22 cellular contexts compared by ENCODE assay signal in the genomic region with DNA sequence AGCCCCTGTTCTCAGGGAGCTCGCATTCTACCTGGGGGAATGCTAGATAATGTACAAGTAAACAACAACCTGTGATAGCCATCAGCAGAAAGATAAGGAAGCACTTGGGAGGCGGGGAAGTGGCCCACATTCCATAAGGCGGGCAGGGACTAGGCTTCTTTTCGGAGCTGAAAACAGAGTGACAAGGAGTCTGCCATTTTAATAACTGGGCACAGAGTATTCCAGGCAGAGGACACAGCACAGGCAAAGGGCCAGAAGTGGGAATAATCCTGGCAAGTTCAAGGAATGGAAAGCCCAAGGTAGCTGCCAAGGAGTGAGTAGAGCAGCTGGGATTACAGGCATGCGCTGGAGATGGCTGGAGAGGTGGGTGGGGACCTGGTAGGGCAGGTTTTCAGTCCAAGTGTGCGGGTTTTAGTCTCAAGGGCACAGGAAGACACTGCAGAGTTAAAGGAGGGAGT. TPM values are rescaled to one million over a fixed set of nuclear protein-coding genes. Genes with fewer than 3 reads are reported as not detected.
DNase-seq lines count a peak whose midpoint lies in the region; ATAC-seq and TF ChIP-seq lines count a peak whose summit lies in the region.
"Had no signal": no experiment of that assay in that cellular context is flagged by ENCODE, and none has a peak within 500 bp of the region (broad histone marks: within the 10 kb centered on the region; RNA-seq: fewer than 3 reads in every experiment).

No MANE protein-coding gene starts in this region.

- no peak for ATAC-seq in PC-3
- no peak for ATAC-seq in HG02970 (IDR thresholded peaks at IDR 0.05; ENCODE audit: low FRiP score, unreplicated experiment)
- ATAC-seq in GM19463 (IDR thresholded peaks at IDR 0.05; ENCODE audit: unreplicated experiment) = no peak
- no peak for ATAC-seq in HG03175 (IDR thresholded peaks at IDR 0.05; ENCODE audit: unreplicated experiment)
- ATAC-seq: sciatic nerve had no signal

- no peak overlapping the region for H2AK5ac ChIP-seq in mesendoderm (ENCODE audit: low read length)

- no peak overlapping the region for H2BK120ac ChIP-seq in mesendoderm (ENCODE audit: low read depth, low read length)

- no peak overlapping the region for H4K5ac ChIP-seq in mesendoderm (ENCODE audit: low read length)

- no CpG with 5 or more reads among the region's 6 CpGs for WGBS in mesendoderm (ENCODE audit: extremely low coverage, insufficient coverage, low lambda C conversion rate)

- H3K23ac ChIP-seq in mesendoderm (ENCODE audit: low read length) = no peak overlapping the region

- peaks cover 13% of the 10 kb centered on the region for H3K9me3 ChIP-seq in BLaER1
- H3K9me3 ChIP-seq in PC-3 (ENCODE audit: low read length) = no peaks in the 10 kb centered on the region
- H3K9me3 ChIP-seq: transverse colon had no signal

- H2BK5ac ChIP-seq in mesendoderm (ENCODE audit: low read length) = peak overlapping the region; percentile 9

- H3K36me3 ChIP-seq in BLaER1 (0 out of 2 replicates have a peak, but pooled peaks cover 11% of the 10 kb centered on the region), PC-3 (ENCODE audit: low read depth, low read length) (no peaks in the 10 kb centered on the region; the same call in 1 of the 2 replicates), mesendoderm (ENCODE audit: control insufficient read depth, insufficient read depth, low read length) (no peaks in the 10 kb centered on the region)
- H3K36me3 ChIP-seq: transverse colon had no signal

- no peaks in the 10 kb centered on the region for H3K9me2 ChIP-seq in PC-3 (replicated peaks; ENCODE audit: low read length)

- peak overlapping the region; percentile 63 for H3K4ac ChIP-seq in mesendoderm (ENCODE audit: low read depth, low read length)

- no peak for TF ChIP-seq CTCF in PC-3 (conservative IDR thresholded peaks at IDR 0.05; ENCODE audit: low read depth, low read length)

- H4K20me1 ChIP-seq in BLaER1 = no peaks in the 10 kb centered on the region
- H4K20me1 ChIP-seq in PC-3 (ENCODE audit: low read length) = no peaks in the 10 kb centered on the region

- DNase-seq in PC-3 (peak; percentile 22), epithelial cell of prostate (ENCODE audit: low read depth, low spot score) (no peak), mesendoderm (peak; percentile 85), SIG-M5 (lab: John Stamatoyannopoulos, UW) (no peak)
- DNase-seq: activated CD4-positive, alpha-beta T cell treated with anti-CD3 and anti-CD28 coated beads, Interleukin-2, amount 50 U/mL, for 4 hours; activated CD4-positive, CD25-positive, alpha-beta regulatory T cell; activated naive CD8-positive, alpha-beta T cell treated with anti-CD3 and anti-CD28 coated beads, Interleukin-2, amount 10 ng/mL, durations not matched to agents 7 days and 5 days; COR-L47; DMS79 treated with DMSO at 0.1 percent for 48 hours; foreskin fibroblast; immature natural killer cell; NCI-H1105 treated with DMSO at 0.1 percent for 48 hours; NCI-H446 treated with DMSO at 0.1 percent for 48 hours; SHP77; stimulated activated CD4-positive, alpha-beta T cell treated with anti-CD3 and anti-CD28 coated beads, Interleukin-15, amount 100 ng/mL, for 24 hours; T-helper 9 cell; transverse colon had no signal

- peak overlapping the region; percentile 74 for H3K4me2 ChIP-seq in BLaER1
- no peak overlapping the region for H3K4me2 ChIP-seq in PC-3 (ENCODE audit: low read length)
- H3K4me2 ChIP-seq in mesendoderm (ENCODE audit: low read length) = no peak overlapping the region

- H3K4me1 ChIP-seq in BLaER1 = peaks cover 75% of the 10 kb centered on the region
- peaks cover 27% of the 10 kb centered on the region for H3K4me1 ChIP-seq in PC-3 (ENCODE audit: insufficient read depth, low read length)
- H3K4me1 ChIP-seq in mesendoderm (ENCODE audit: control insufficient read depth, low read depth, low read length) = peaks cover 17% of the 10 kb centered on the region
- H3K4me1 ChIP-seq: transverse colon had no signal

- H2BK15ac ChIP-seq in mesendoderm (replicated peaks; ENCODE audit: low read depth) = no peak overlapping the region

- H3K79me2 ChIP-seq in PC-3 (ENCODE audit: low read length) = no peaks in the 10 kb centered on the region
- H3K79me2 ChIP-seq in mesendoderm (ENCODE audit: control insufficient read depth, insufficient read depth, low read length) = no peaks in the 10 kb centered on the region

- no peak overlapping the region for H4K8ac ChIP-seq in mesendoderm (ENCODE audit: low read depth, low read length)

- no peak overlapping the region for H3K18ac ChIP-seq in mesendoderm (ENCODE audit: low read length)

- H3F3A ChIP-seq in PC-3 (ENCODE audit: low read length, unreplicated experiment) = no peaks in the 10 kb centered on the region

- H3K9ac ChIP-seq in BLaER1 (no peak overlapping the region), PC-3 (ENCODE audit: low read length) (no peak overlapping the region), mesendoderm (ENCODE audit: low read length) (no peak overlapping the region)

- no TSS peak for BruUV-seq in PC-3 (replicated peaks; lab: Mats Ljungman, UMichigan)

- peaks cover 2% of the 10 kb centered on the region for H3K79me1 ChIP-seq in mesendoderm (ENCODE audit: low read length)

- H3K56ac ChIP-seq in mesendoderm (ENCODE audit: low read length) = peak overlapping the region; percentile 54

- POLR2A ChIA-PET in PC-3 (lab: Charles Lee; ENCODE audit: unreplicated experiment) = no interaction called here

- intact Hi-C loops in PC-3 (cut with micrococcal nuclease) = no loop called here

- no peak overlapping the region for H2AFZ ChIP-seq in PC-3 (ENCODE audit: low read length)

- H3K27me3 ChIP-seq in BLaER1 (no peaks in the 10 kb centered on the region), PC-3 (ENCODE audit: low read length) (no peaks in the 10 kb centered on the region), mesendoderm (ENCODE audit: insufficient read depth, low read length, poor library complexity) (no peaks in the 10 kb centered on the region)
- H3K27me3 ChIP-seq: transverse colon had no signal

- no peak overlapping the region for H3K27ac ChIP-seq in BLaER1
- H3K27ac ChIP-seq in PC-3 (ENCODE audit: low read length) = no peak overlapping the region
- peak overlapping the region; percentile 84 for H3K27ac ChIP-seq in epithelial cell of prostate
- peak overlapping the region; percentile 61 for H3K27ac ChIP-seq in mesendoderm (ENCODE audit: low read depth, low read length)
- H3K27ac ChIP-seq: transverse colon had no signal

- no peak overlapping the region for H3K4me3 ChIP-seq in BLaER1
- no peak overlapping the region for H3K4me3 ChIP-seq in PC-3 (ENCODE audit: low read length)
- no peak overlapping the region for H3K4me3 ChIP-seq in mesendoderm (ENCODE audit: low read length)
- H3K4me3 ChIP-seq: transverse colon had no signal

- CTCF ChIA-PET in PC-3 (lab: Charles Lee) = no interaction called here

RNA-seq across cellular contexts. Expression of gene USP43, which starts 24.3 kb away (rescaled TPM):
- 8.1 and 10.0 TPM in 2 replicates for total RNA-seq in PC-3 (2014; rRNA removed)
- 5.5 TPM for polyA plus RNA-seq in mesendoderm (2013, experiment 1 of 2)
- polyA plus RNA-seq in mesendoderm (2013, experiment 2 of 2) = 5.5 TPM

Comparison
In these comparisons a context has a peak if more than half of its experiments do, and no peak if none do; other contexts are left out.
1. H3K27ac ChIP-seq: peak in epithelial cell of prostate (single experiment) and mesendoderm (single experiment); none in BLaER1 (single experiment) and PC-3 (single experiment).
2. DNase-seq: peak in PC-3 (single experiment) and mesendoderm (single experiment); none in epithelial cell of prostate (single experiment) and SIG-M5 (single experiment).